ENCODE assay signal across 16 cellular contexts in the genomic region with DNA sequence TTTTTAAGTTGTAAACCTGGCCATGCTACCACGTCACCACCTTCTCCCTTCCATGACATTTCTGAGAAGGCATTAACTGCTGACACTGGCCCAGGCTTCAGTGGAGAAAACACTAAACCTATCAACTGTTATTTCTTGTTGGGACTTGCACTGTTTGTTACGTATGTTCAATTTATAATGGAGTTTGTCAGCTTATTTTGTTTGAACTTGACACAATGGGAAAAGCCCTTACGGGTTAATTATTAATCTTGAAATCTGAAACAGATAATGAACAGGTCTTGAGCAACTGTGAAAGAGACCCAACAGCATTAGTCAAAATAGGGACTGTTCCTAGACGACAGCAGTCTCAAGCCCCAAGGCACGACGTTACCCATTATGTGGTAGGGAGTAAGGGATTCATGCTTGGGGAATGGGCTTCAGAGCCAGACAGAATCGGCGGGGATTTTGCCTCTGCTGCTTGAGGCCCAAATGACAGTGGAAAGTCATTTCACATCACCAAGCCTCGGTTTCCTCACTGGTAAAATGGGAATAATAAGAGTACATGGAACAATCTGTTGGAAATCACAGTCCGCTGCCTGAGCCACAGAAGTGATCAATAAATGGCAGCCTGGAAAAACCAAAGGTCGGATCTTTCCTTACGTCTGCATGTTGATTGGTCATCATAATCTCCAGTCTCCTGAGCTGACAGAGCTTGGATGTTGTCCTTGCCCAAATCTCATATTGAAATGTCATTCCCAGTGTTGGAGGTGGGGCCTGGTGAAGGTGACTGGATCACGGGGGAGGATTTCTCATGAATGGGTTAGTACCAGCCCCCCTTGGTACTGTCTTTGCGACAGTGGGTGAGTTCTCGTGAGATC. TPM values are rescaled to one million over a fixed set of nuclear protein-coding genes. Genes with fewer than 3 reads are reported as not detected.
A peak's percentile ranks its signal among the peaks of the same experiment; 100 is the strongest.
DNase-seq lines count a peak whose midpoint lies in the region; ATAC-seq and TF ChIP-seq lines count a peak whose summit lies in the region.
"Had no signal": no experiment of that assay in that cellular context is flagged by ENCODE, and none has a peak within 500 bp of the region (broad histone marks: within the 10 kb centered on the region; RNA-seq: fewer than 3 reads in every experiment).

No MANE protein-coding gene starts in this region.

- DNase-seq in esophagus squamous epithelium (lab: John Stamatoyannopoulos, UW) = no peak
- DNase-seq in type B pancreatic cell (ENCODE audit: extremely low spot score, unreplicated experiment) = no peak
- DNase-seq in activated effector memory CD4-positive, alpha-beta T cell treated with Interleukin-2 at 50 U/mL for 16 hours = no peak
- no peak for DNase-seq in T1000 (lab: John Stamatoyannopoulos, UW)
- no peak for DNase-seq in hepatic stellate cell (ENCODE audit: low spot score)
- DNase-seq: activated CD4-positive, CD25-positive, alpha-beta regulatory T cell; activated T-cell treated with anti-CD3 and anti-CD28 coated beads, Interleukin-2, amount 50 U/mL, for 4 hours; anterior cingulate cortex; CD4-positive, alpha-beta T cell; effector memory CD4-positive, alpha-beta T cell; H9; NCI-H1930; SK-N-SH had no signal

- no peaks in the 10 kb centered on the region for H3K36me3 ChIP-seq in esophagus squamous epithelium

- intact Hi-C loops in esophagus squamous epithelium (cut with DNase I) = no loop called here

- no peak for TF ChIP-seq POLR2A in esophagus squamous epithelium (IDR thresholded peaks at IDR 0.05)

- WGBS in esophagus squamous epithelium, 2 donors = 61 to 67% methylated on average over 14 of the region's 15 CpGs

- no peaks in the 10 kb centered on the region for H3K27me3 Mint-ChIP-seq in type B pancreatic cell
- H3K27me3 Mint-ChIP-seq: CD4-positive, alpha-beta T cell had no signal

- H3K4me3 ChIP-seq in esophagus squamous epithelium = no peak overlapping the region
- H3K4me3 ChIP-seq: K562 had no signal

- H3K4me1 ChIP-seq in esophagus squamous epithelium = peaks cover 0 to 27% (median 4%) of the 10 kb centered on the region in 3 donors

- no peaks in the 10 kb centered on the region for H3K9me3 ChIP-seq in esophagus squamous epithelium
- H3K9me3 ChIP-seq: SK-N-SH had no signal

- H3K27ac Mint-ChIP-seq in type B pancreatic cell = peak overlapping the region; percentile 81
- H3K27ac Mint-ChIP-seq: CD4-positive, alpha-beta T cell had no signal

- no peaks in the 10 kb centered on the region for H3K27me3 ChIP-seq in esophagus squamous epithelium

- ATAC-seq in GM19351 (IDR thresholded peaks at IDR 0.05; ENCODE audit: unreplicated experiment) (peak; percentile 54), HG03432 (IDR thresholded peaks at IDR 0.05; ENCODE audit: unreplicated experiment) (peak; percentile 66)
- ATAC-seq: activated T-cell treated with anti-CD3 and anti-CD28 coated beads, Interleukin-2, amount 50 U/mL, for 4 hours; K562 had no signal

- no peaks in the 10 kb centered on the region for H3K36me3 Mint-ChIP-seq in type B pancreatic cell

- peaks cover 14% of the 10 kb centered on the region for H3K4me1 Mint-ChIP-seq in type B pancreatic cell (ENCODE audit: unreplicated experiment)

- peak overlapping the region; percentile 57 to 81 (median 71) for H3K27ac ChIP-seq in esophagus squamous epithelium

- peaks cover 4% of the 10 kb centered on the region for H3K9me3 Mint-ChIP-seq in type B pancreatic cell
- H3K9me3 Mint-ChIP-seq: activated T-cell treated with anti-CD3 and anti-CD28 coated beads, Interleukin-2, amount 50 U/mL, for 4 hours; CD4-positive, alpha-beta T cell; H9 had no signal

- peak overlapping the region; percentile 39 for H3K4me3 Mint-ChIP-seq in type B pancreatic cell
- H3K4me3 Mint-ChIP-seq: activated T-cell treated with anti-CD3 and anti-CD28 coated beads, Interleukin-2, amount 50 U/mL, for 4 hours; CD4-positive, alpha-beta T cell; H9 had no signal

- TF ChIP-seq CTCF in esophagus squamous epithelium (IDR thresholded peaks at IDR 0.05) (no peak), type B pancreatic cell (conservative IDR thresholded peaks at IDR 0.05) (no peak)

RNA-seq across cellular contexts. Expression of a gene that starts 44.5 kb away (rescaled TPM):
- total RNA-seq in esophagus squamous epithelium (100 to 1,000 TPM in 1 of 4 donors, 10 to 100 TPM in 3; 51.0 to 105 (median 85.6) TPM), type B pancreatic cell (ENCODE audit: low replicate concordance) (49.3 and 67.6 TPM in 2 replicates)
